Comparison of ENCODE assay signal across 2 cellular contexts in genomic region chr1:3128431-3129132, GRCh38.
TF ChIP-seq lines count a peak whose summit lies in the region.

No MANE protein-coding gene starts in this region.

TF ChIP-seq in WTC11, 78 proteins besides CTCF, POLR2A, EP300 and RAD21:
- TF ChIP-seq SMAD3 (CRISPR knock-in tag; IDR thresholded peaks at IDR 0.05; ENCODE audit: borderline replicate concordance) (no peak), TCF7 (CRISPR knock-in tag; IDR thresholded peaks at IDR 0.05; ENCODE audit: low read depth) (no peak), ZNF423 (CRISPR knock-in tag; IDR thresholded peaks at IDR 0.05) (no peak), RORB (CRISPR knock-in tag; IDR thresholded peaks at IDR 0.05) (no peak), FOXP1 (CRISPR knock-in tag; IDR thresholded peaks at IDR 0.05; ENCODE audit: borderline replicate concordance) (no peak), RELA (CRISPR knock-in tag; IDR thresholded peaks at IDR 0.05; ENCODE audit: borderline replicate concordance) (no peak), NR2C2 (CRISPR knock-in tag; IDR thresholded peaks at IDR 0.05) (no peak), MXD4 (CRISPR knock-in tag; IDR thresholded peaks at IDR 0.05; ENCODE audit: borderline replicate concordance) (no peak), JAZF1 (CRISPR knock-in tag; IDR thresholded peaks at IDR 0.05) (no peak), ZNF532 (CRISPR knock-in tag; IDR thresholded peaks at IDR 0.05; ENCODE audit: borderline replicate concordance) (no peak), ZNF281 (CRISPR knock-in tag; IDR thresholded peaks at IDR 0.05) (no peak), STAT6 (CRISPR knock-in tag; conservative IDR thresholded peaks at IDR 0.05; ENCODE audit: low read depth) (no peak), HMGA2 (CRISPR knock-in tag; IDR thresholded peaks at IDR 0.05) (no peak)

TF ChIP-seq in H1, 55 proteins besides CTCF, POLR2A, EP300 and RAD21:
- TF ChIP-seq SIX5 (IDR thresholded peaks at IDR 0.05; ENCODE audit: low read depth, low read length) (no peak), E2F6 (IDR thresholded peaks at IDR 0.05) (no peak), BRCA1 (IDR thresholded peaks at IDR 0.05; ENCODE audit: low read depth, low read length) (no peak), ASH2L (IDR thresholded peaks at IDR 0.05; ENCODE audit: low read length) (no peak), BCL11A (IDR thresholded peaks at IDR 0.05; ENCODE audit: low read depth in 2 of 2, low read length in 2 of 2) (no peak), POLR2AphosphoS5 (IDR thresholded peaks at IDR 0.05; ENCODE audit: low read depth, low read length) (no peak), TAF1 (IDR thresholded peaks at IDR 0.05; ENCODE audit: low read depth, low read length) (no peak), MAX (IDR thresholded peaks at IDR 0.05) (no peak), PHF8 (conservative IDR thresholded peaks at IDR 0.05; ENCODE audit: low read depth, low read length) (no peak), FOSL1 (IDR thresholded peaks at IDR 0.05; ENCODE audit: insufficient read depth, low read depth, low read length) (no peak), JUN (IDR thresholded peaks at IDR 0.05; ENCODE audit: low read depth, low read length) (no peak), CHD7 (IDR thresholded peaks at IDR 0.05; ENCODE audit: insufficient replicate concordance, low read length) (no peak), CTBP2 (IDR thresholded peaks at IDR 0.05; ENCODE audit: borderline replicate concordance, insufficient read depth, insufficient read length, low read length) (no peak), GABPA (IDR thresholded peaks at IDR 0.05; ENCODE audit: borderline replicate concordance, insufficient read depth, low read length) (no peak), SIRT6 (IDR thresholded peaks at IDR 0.05; ENCODE audit: low read length) (no peak), TAF7 (optimal IDR thresholded peaks at IDR 0.05; ENCODE audit: borderline replicate concordance, low read depth, low read length) (no peak), GTF2F1 (IDR thresholded peaks at IDR 0.05; ENCODE audit: borderline replicate concordance, low read depth, low read length) (no peak), RXRA (IDR thresholded peaks at IDR 0.05; ENCODE audit: insufficient read depth, low read depth, low read length) (no peak), SIN3A (conservative IDR thresholded peaks at IDR 0.05 in 1 of 2, IDR thresholded peaks at IDR 0.05 in 1 of 2; ENCODE audit: low read depth in 1 of 2, low read length in 2 of 2) (no peak)
